18 cellular contexts compared by ENCODE assay signal in the genomic region with DNA sequence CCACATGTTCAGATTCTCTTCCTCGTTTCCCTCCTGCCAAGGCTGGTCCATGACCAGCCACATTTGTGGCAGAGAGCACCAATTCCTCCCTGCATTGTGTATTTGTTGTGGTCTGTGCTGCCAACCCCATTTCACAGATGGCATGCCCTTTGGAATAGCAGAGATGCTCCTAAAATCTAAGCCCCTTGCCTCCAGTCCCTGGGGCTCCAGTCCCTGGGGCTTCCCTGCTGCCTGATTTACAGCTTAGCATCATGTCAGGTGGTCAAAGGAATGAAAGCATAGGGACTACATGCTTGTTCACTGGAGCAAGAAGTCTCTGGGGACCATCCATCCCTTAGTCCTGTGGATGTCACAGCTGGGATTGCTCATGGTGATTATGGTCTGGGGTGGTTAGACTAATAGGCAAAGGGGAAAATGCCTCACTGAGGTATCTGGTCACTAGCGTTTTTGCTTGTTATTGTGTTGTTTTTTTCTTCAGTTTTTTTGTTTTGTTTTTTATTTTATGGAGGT.
DNase-seq lines count a peak whose midpoint lies in the region; ATAC-seq, FAIRE-seq and TF ChIP-seq lines count a peak whose summit lies in the region.
"Had no signal": no experiment of that assay in that cellular context is flagged by ENCODE, and none has a peak within 500 bp of the region (broad histone marks: within the 10 kb centered on the region; RNA-seq: fewer than 3 reads in every experiment).

No MANE protein-coding gene starts in this region.

- no peaks in the 10 kb centered on the region for H3K36me3 ChIP-seq in uterus
- H3K36me3 ChIP-seq: BLaER1 had no signal

- peak overlapping the region in 1 of 5 experiments; percentile 62 for H3K4me3 Mint-ChIP-seq in brain
- H3K4me3 Mint-ChIP-seq: CD8-positive, alpha-beta memory T cell; GM23338; IgD-negative memory B cell had no signal

- H3K27ac ChIP-seq in uterus = no peak overlapping the region
- H3K27ac ChIP-seq: BLaER1 had no signal

- H3K4me3 ChIP-seq in uterus = no peak overlapping the region
- H3K4me3 ChIP-seq: BLaER1, GM23338 had no signal

- H3K36me3 Mint-ChIP-seq in brain = peaks cover 44% of the 10 kb centered on the region
- H3K36me3 Mint-ChIP-seq: IgD-negative memory B cell had no signal

- DNase-seq in NCI-H1694 (lab: John Stamatoyannopoulos, UW) = peak; percentile 17
- peak; percentile 85 to 92 for DNase-seq in NCI-H524 (lab: John Stamatoyannopoulos, UW)
- DNase-seq in HTR-8/SVneo (ENCODE audit: insufficient read length, low spot score) = no peak
- no peak for DNase-seq in DMS114 treated with DMSO at 0.1 percent for 48 hours (lab: John Stamatoyannopoulos, UW; ENCODE audit: unreplicated experiment)
- DNase-seq in uterus = no peak
- DNase-seq: Caco-2; CD8-positive, alpha-beta memory T cell; DMS 273 treated with DMSO at 0.1 percent for 48 hours; DMS79 treated with DMSO at 0.1 percent for 48 hours; EL; H7 had no signal

- intact Hi-C loops in uterus (cut with DNase I; ENCODE audit: low total_unique reads) = no loop called here

- H3K4me1 ChIP-seq in uterus = no peaks in the 10 kb centered on the region
- H3K4me1 ChIP-seq: Caco-2 had no signal

- no peak for TF ChIP-seq CTCF in brain (conservative IDR thresholded peaks at IDR 0.05)
- TF ChIP-seq CTCF in uterus (IDR thresholded peaks at IDR 0.05) = no peak

- peak overlapping the region; percentile 39 to 86 (median 70) for H3K27ac Mint-ChIP-seq in brain
- H3K27ac Mint-ChIP-seq: CD8-positive, alpha-beta memory T cell; GM23338; IgD-negative memory B cell had no signal

- ATAC-seq in GM21528 (IDR thresholded peaks at IDR 0.05; ENCODE audit: low FRiP score, unreplicated experiment) = no peak
- ATAC-seq: GM23338 had no signal

- H3K27me3 Mint-ChIP-seq in brain = peaks cover 11% of the 10 kb centered on the region
- H3K27me3 Mint-ChIP-seq: IgD-negative memory B cell had no signal

- TF ChIP-seq POLR2A in uterus (IDR thresholded peaks at IDR 0.05) = no peak

- no peaks in the 10 kb centered on the region for H3K27me3 ChIP-seq in uterus
- H3K27me3 ChIP-seq: BLaER1 had no signal

- no peak for FAIRE-seq in HTR-8/SVneo (lab: Jason Lieb, UNC)
- FAIRE-seq: G401.6, GM12891 had no signal

- H3K9me3 Mint-ChIP-seq in brain = no peaks in the 10 kb centered on the region
- H3K9me3 Mint-ChIP-seq: IgD-negative memory B cell had no signal

- H3K4me1 Mint-ChIP-seq in brain = peaks cover 31% of the 10 kb centered on the region
- H3K4me1 Mint-ChIP-seq: CD8-positive, alpha-beta memory T cell; IgD-negative memory B cell had no signal

- no peaks in the 10 kb centered on the region for H3K9me3 ChIP-seq in uterus
- H3K9me3 ChIP-seq: BLaER1, Caco-2 had no signal

Comparison
In these comparisons a context has a peak if more than half of its experiments do, and no peak if none do; other contexts are left out.
1. DNase-seq: peak in NCI-H1694 (single experiment) and NCI-H524 (2 of 2); none in HTR-8/SVneo (single experiment), DMS114 treated with DMSO at 0.1 percent for 48 hours (single experiment) and uterus (0 of 2).